In the genomic region with DNA sequence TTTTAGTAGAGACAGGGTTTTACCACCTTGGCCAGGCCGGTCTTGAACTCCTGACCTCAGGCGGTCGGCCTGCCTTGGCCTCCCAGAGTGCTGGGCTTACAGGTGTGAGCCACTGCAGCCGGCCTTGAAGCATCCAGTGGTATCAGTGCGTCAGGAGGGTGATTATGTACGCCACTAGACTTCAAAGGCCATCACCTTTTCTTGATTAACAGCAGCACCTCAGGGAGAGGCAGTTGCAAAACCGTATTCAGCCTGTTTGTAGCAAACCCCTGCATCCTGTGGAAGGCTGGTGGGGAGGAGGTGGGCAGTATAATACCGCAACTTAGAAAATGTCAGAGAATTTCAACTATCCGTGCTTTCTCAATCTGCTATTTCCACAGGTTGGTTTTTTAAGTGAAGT, we compare ENCODE assay signal across 16 cellular contexts.
"Had no signal": no experiment of that assay in that cellular context is flagged by ENCODE, and none has a peak within 500 bp of the region (broad histone marks: within the 10 kb centered on the region; RNA-seq: fewer than 3 reads in every experiment).

No MANE protein-coding gene starts in this region.

- H3K36me3 Mint-ChIP-seq: stimulated activated naive B cell treated with anti-CD40 and anti-IgM and Interleukin-4, amounts not matched to agents 10 μg/mL and 1 μg/mL and 100 μg/mL, for 72 hours had no signal

- H3K4me1 ChIP-seq: transverse colon had no signal

- H3K9me3 ChIP-seq: gastroesophageal sphincter, transverse colon had no signal

- H3K4me3 Mint-ChIP-seq: activated T-cell treated with anti-CD3 and anti-CD28 coated beads, Interleukin-2, amount 50 U/mL, for 4 hours; endodermal cell; stimulated activated naive B cell treated with anti-CD40 and anti-IgM and Interleukin-4, amounts not matched to agents 10 μg/mL and 1 μg/mL and 100 μg/mL, for 72 hours had no signal

- FAIRE-seq: islet of Langerhans had no signal

- ATAC-seq: activated CD4-positive, CD25-positive, alpha-beta regulatory T cell treated with anti-CD3 and anti-CD28 coated beads, Interleukin-2, amount 50 U/mL, for 24 hours; activated T-cell treated with anti-CD3 and anti-CD28 coated beads, Interleukin-2, amount 50 U/mL, for 4 hours; gastroesophageal sphincter; heart right ventricle; stimulated activated naive B cell treated with anti-CD40 and anti-IgM and Interleukin-4, amounts not matched to agents 10 μg/mL and 1 μg/mL and 100 μg/mL, for 72 hours had no signal

- H3K36me3 ChIP-seq: gastroesophageal sphincter, heart right ventricle, transverse colon had no signal

- DNase-seq: activated effector memory CD4-positive, alpha-beta T cell treated with Interleukin-2 at 50 U/mL for 16 hours; activated T-cell treated with anti-CD3 and anti-CD28 coated beads, Interleukin-2, amount 50 U/mL, for 4 hours; aorta; endodermal cell; erythroblast; heart right ventricle; posterior cingulate gyrus; retina; stimulated activated CD4-positive, alpha-beta T cell treated with anti-CD3 and anti-CD28 coated beads, Interleukin-2, amount 100 ng/mL, for 48 hours; stimulated activated naive B cell treated with anti-CD40 and anti-IgM and Interleukin-4, amounts not matched to agents 10 μg/mL and 1 μg/mL and 100 μg/mL, for 72 hours; substantia nigra; T-helper 9 cell; transverse colon had no signal

- H3K27ac Mint-ChIP-seq: endodermal cell; stimulated activated naive B cell treated with anti-CD40 and anti-IgM and Interleukin-4, amounts not matched to agents 10 μg/mL and 1 μg/mL and 100 μg/mL, for 72 hours had no signal

- H3K27me3 ChIP-seq: gastroesophageal sphincter, heart right ventricle, transverse colon had no signal

- H3K9me3 Mint-ChIP-seq: activated T-cell treated with anti-CD3 and anti-CD28 coated beads, Interleukin-2, amount 50 U/mL, for 4 hours had no signal

- H3K27ac ChIP-seq: gastroesophageal sphincter, heart right ventricle, transverse colon had no signal

- H3K4me3 ChIP-seq: gastroesophageal sphincter, heart right ventricle, transverse colon had no signal
